2 cellular contexts compared by ENCODE assay signal in the genomic region with DNA sequence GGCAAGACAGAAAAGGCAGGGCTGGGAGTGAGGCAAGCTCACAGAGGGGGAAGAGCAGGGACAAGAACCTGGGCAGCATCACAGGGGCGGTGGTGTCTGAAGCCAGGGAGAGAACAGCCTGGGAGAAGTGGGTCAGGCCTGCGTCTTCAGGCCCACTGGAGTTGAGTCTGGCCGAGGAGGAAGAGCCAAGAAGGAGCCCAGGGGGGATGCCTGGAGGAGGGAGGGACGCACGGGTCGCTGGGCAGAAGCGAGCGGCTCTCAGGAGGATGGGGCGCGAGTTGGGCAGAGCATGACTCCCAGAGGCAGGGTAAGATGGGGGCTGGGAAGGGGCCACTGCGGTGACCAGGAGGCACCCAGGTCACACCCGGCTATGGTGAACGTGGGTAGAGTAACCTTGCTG.
TF ChIP-seq lines count a peak whose summit lies in the region.

No MANE protein-coding gene starts in this region.

TF ChIP-seq in HepG2, 621 proteins besides CTCF, POLR2A, EP300 and RAD21:
- TF ChIP-seq AGO2 (optimal IDR thresholded peaks at IDR 0.05; ENCODE audit: low read depth, low read length), result peak; percentile 39
- TF ChIP-seq ZHX1 (CRISPR knock-in tag; IDR thresholded peaks at IDR 0.05; ENCODE audit: low read depth), result no peak
TF ChIP-seq in HepG2: peak in this region for 1.

TF ChIP-seq in WTC11, 78 proteins besides CTCF, POLR2A, EP300 and RAD21:
- TF ChIP-seq TP53 (CRISPR knock-in tag; IDR thresholded peaks at IDR 0.05), result no peak
